ENCODE assay signal across 32 cellular contexts in the genomic region with DNA sequence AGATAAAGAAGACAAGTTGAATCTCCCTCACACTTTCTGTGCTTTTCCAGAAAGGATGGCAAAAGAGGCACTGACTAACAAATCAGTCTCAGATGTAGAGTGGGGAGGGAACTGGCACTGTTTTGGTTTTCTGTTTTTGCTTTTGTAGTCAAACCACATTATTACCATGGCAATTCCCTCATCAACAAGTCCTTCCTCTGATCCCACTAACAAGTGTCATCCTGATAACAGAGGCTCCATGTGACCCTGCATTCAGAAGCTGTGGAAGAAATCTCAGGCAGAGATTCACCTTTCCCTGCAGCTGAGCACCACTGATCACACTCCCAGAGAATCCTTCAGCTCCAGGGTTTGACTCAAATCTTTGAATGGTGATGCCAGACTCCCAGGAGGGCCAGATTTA.
"Had no signal": no experiment of that assay in that cellular context is flagged by ENCODE, and none has a peak within 500 bp of the region (broad histone marks: within the 10 kb centered on the region; RNA-seq: fewer than 3 reads in every experiment).

No MANE protein-coding gene starts in this region.

- H3K4me1 ChIP-seq: adrenal gland, colonic mucosa, esophagus muscularis mucosa, gastrocnemius medialis, heart left ventricle had no signal

- H3K36me3 ChIP-seq: adrenal gland, cardiac muscle cell, colonic mucosa, esophagus muscularis mucosa, gastrocnemius medialis, heart left ventricle had no signal

- H3K4me3 ChIP-seq: adrenal gland, body of pancreas, cardiac muscle cell, colonic mucosa, dorsolateral prefrontal cortex, esophagus muscularis mucosa, gastrocnemius medialis, heart left ventricle had no signal

- H3K27ac ChIP-seq: adrenal gland, body of pancreas, cardiac muscle cell, colonic mucosa, dorsolateral prefrontal cortex, esophagus muscularis mucosa, foreskin keratinocyte, gastrocnemius medialis, heart left ventricle had no signal

- ATAC-seq: activated CD4-positive, alpha-beta T cell treated with anti-CD3 and anti-CD28 coated beads for 36 hours; activated CD8-positive, alpha-beta memory T cell treated with anti-CD3 and anti-CD28 coated beads, Interleukin-2, amount 10 ng/mL, durations not matched to agents 7 days and 5 days; activated CD8-positive, alpha-beta T cell treated with anti-CD3 and anti-CD28 coated beads, Interleukin-2, amount 10 ng/mL, durations not matched to agents 7 days and 5 days; activated naive CD8-positive, alpha-beta T cell treated with anti-CD3 and anti-CD28 coated beads, Interleukin-2, amount 50 U/mL, for 24 hours; body of pancreas; foreskin keratinocyte; gastrocnemius medialis; heart left ventricle had no signal

- H3K9me3 ChIP-seq: adrenal gland, body of pancreas, colonic mucosa, esophagus muscularis mucosa, gastrocnemius medialis, heart left ventricle had no signal

- DNase-seq: activated CD4-positive, alpha-beta memory T cell treated with anti-CD3 and anti-CD28 coated beads for 36 hours; activated CD4-positive, alpha-beta T cell treated with anti-CD3 and anti-CD28 coated beads for 36 hours; activated CD4-positive, alpha-beta T cell treated with anti-CD3 and anti-CD28 coated beads, Interleukin-2, amount 10 ng/mL, durations not matched to agents 24 days and 14 days; activated CD4-positive, CD25-positive, alpha-beta regulatory T cell; activated CD4-positive, CD25-positive, alpha-beta regulatory T cell treated with anti-CD3 and anti-CD28 coated beads, Interleukin-2, amount 50 U/mL, for 72 hours; activated CD8-positive, alpha-beta memory T cell treated with anti-CD3 and anti-CD28 coated beads, Interleukin-2, amount 10 ng/mL, durations not matched to agents 7 days and 5 days; activated CD8-positive, alpha-beta memory T cell treated with anti-CD3 and anti-CD28 coated beads, Interleukin-2, amount 50 U/mL, for 4 hours; activated CD8-positive, alpha-beta T cell treated with anti-CD3 and anti-CD28 coated beads, Interleukin-2, amount 10 ng/mL, durations not matched to agents 7 days and 5 days; activated effector memory CD4-positive, alpha-beta T cell treated with anti-CD3 and anti-CD28 coated beads, Interleukin-2, amount 50 U/mL, for 16 hours; activated naive CD4-positive, alpha-beta T cell treated with anti-CD3 and anti-CD28 coated beads for 36 hours; activated naive CD8-positive, alpha-beta T cell treated with anti-CD3 and anti-CD28 coated beads for 36 hours; activated naive CD8-positive, alpha-beta T cell treated with anti-CD3 and anti-CD28 coated beads, Interleukin-2, amount 50 U/mL, for 24 hours; activated T-cell treated with anti-CD3 and anti-CD28 coated beads, Interleukin-2, amount 50 U/mL, for 1 hour; activated T-cell treated with anti-CD3 and anti-CD28 coated beads, Interleukin-2, amount 50 U/mL, for 48 hours; adrenal gland; amygdala; aorta; body of pancreas; central memory CD4-positive, alpha-beta T cell; cerebellar nuclear complex; colonic mucosa; dorsolateral prefrontal cortex; effector memory CD4-positive, alpha-beta T cell; endodermal cell; erythroblast; foreskin keratinocyte; gastrocnemius medialis; glutamatergic neuron; heart left ventricle; T-helper 2 cell had no signal

- H3K27me3 ChIP-seq: adrenal gland, body of pancreas, colonic mucosa, foreskin keratinocyte, gastrocnemius medialis had no signal
